ENCODE assay signal across 16 cellular contexts in genomic region chr7:44066494-44067063, GRCh38. TPM values are rescaled to one million over a fixed set of nuclear protein-coding genes. Genes with fewer than 3 reads are reported as not detected.
DNase-seq lines count a peak whose midpoint lies in the region; TF ChIP-seq lines count a peak whose summit lies in the region.
"Had no signal": no experiment of that assay in that cellular context is flagged by ENCODE, and none has a peak within 500 bp of the region (broad histone marks: within the 10 kb centered on the region; RNA-seq: fewer than 3 reads in every experiment).

No MANE protein-coding gene starts in this region.

- H3K27me3 Mint-ChIP-seq in activated T-cell treated with anti-CD3 and anti-CD28 coated beads, Interleukin-2, amount 50 U/mL, for 24 hours, result no peaks in the 10 kb centered on the region
- H3K27me3 Mint-ChIP-seq in osteocyte (ENCODE audit: unreplicated experiment), result no peaks in the 10 kb centered on the region
- H3K27me3 Mint-ChIP-seq: activated CD4-positive, alpha-beta memory T cell treated with anti-CD3 and anti-CD28 coated beads, Interleukin-2, amount 10 ng/mL, durations not matched to agents 7 days and 5 days had no signal

- H3K4me3 ChIP-seq in Peyer's patch (no peak overlapping the region), iPS-15b (ENCODE audit: low read depth, low read length) (peak overlapping the region; percentile 55), spleen (no peak overlapping the region)
- H3K4me3 ChIP-seq: mucosa of descending colon, skin epidermis, vagina had no signal

- H3K4me1 ChIP-seq in Peyer's patch (peaks cover 0 to 27% (median 18%) of the 10 kb centered on the region in 4 donors), iPS-15b (ENCODE audit: control insufficient read depth, insufficient read depth, low read length) (peaks cover 17% of the 10 kb centered on the region), spleen (peaks cover 19 to 82% (median 59%) of the 10 kb centered on the region in 6 donors)

- no peak overlapping the region for H3K27ac ChIP-seq in Peyer's patch
- no peak overlapping the region for H3K27ac ChIP-seq in spleen
- no peak overlapping the region for H3K27ac ChIP-seq in substantia nigra (ENCODE audit: low read depth, low read length, poor library complexity, severe bottlenecking)
- H3K27ac ChIP-seq: skin epidermis, vagina had no signal

- no peak overlapping the region for H3K4me3 Mint-ChIP-seq in activated T-cell treated with anti-CD3 and anti-CD28 coated beads, Interleukin-2, amount 50 U/mL, for 24 hours
- no peak overlapping the region for H3K4me3 Mint-ChIP-seq in osteocyte (ENCODE audit: unreplicated experiment)
- H3K4me3 Mint-ChIP-seq: activated CD4-positive, alpha-beta memory T cell treated with anti-CD3 and anti-CD28 coated beads, Interleukin-2, amount 10 ng/mL, durations not matched to agents 7 days and 5 days had no signal

- H3K36me3 ChIP-seq in Peyer's patch, result peaks cover 0 to 8% (median 0%) of the 10 kb centered on the region in 3 donors
- H3K36me3 ChIP-seq in iPS-15b (ENCODE audit: control insufficient read depth, insufficient read depth, low read length), result peaks cover 6% of the 10 kb centered on the region
- H3K36me3 ChIP-seq in spleen, result peaks cover 0 to 19% (median 9%) of the 10 kb centered on the region in 6 donors

- peaks cover 15% of the 10 kb centered on the region for H3K36me3 Mint-ChIP-seq in activated T-cell treated with anti-CD3 and anti-CD28 coated beads, Interleukin-2, amount 50 U/mL, for 24 hours (ENCODE audit: low read depth)
- H3K36me3 Mint-ChIP-seq in osteocyte (ENCODE audit: unreplicated experiment), result peaks cover 2% of the 10 kb centered on the region

- peak overlapping the region; percentile 73 for H3K27ac Mint-ChIP-seq in activated T-cell treated with anti-CD3 and anti-CD28 coated beads, Interleukin-2, amount 50 U/mL, for 24 hours
- H3K27ac Mint-ChIP-seq in osteocyte (ENCODE audit: unreplicated experiment), result no peak overlapping the region
- H3K27ac Mint-ChIP-seq: activated CD4-positive, alpha-beta memory T cell treated with anti-CD3 and anti-CD28 coated beads, Interleukin-2, amount 10 ng/mL, durations not matched to agents 7 days and 5 days had no signal

- intact Hi-C loops in spleen (cut with DNase I; ENCODE audit: low total_unique reads), result no loop called here

- TF ChIP-seq POLR2A in Peyer's patch (IDR thresholded peaks at IDR 0.05) (no peak), spleen (IDR thresholded peaks at IDR 0.05) (no peak)

- no peak for TF ChIP-seq CTCF in Peyer's patch (IDR thresholded peaks at IDR 0.05)
- no peak for TF ChIP-seq CTCF in spleen (IDR thresholded peaks at IDR 0.05 in 8 of 11, conservative IDR thresholded peaks at IDR 0.05 in 3 of 11)
- no peak for TF ChIP-seq CTCF in osteocyte (IDR thresholded peaks at IDR 0.05)

- peak; percentile 54 for DNase-seq in activated T-cell treated with anti-CD3 and anti-CD28 coated beads, Interleukin-2, amount 50 U/mL, for 24 hours
- DNase-seq in activated T-cell treated with anti-CD3 and anti-CD28 coated beads for 4 hours (no peak), Peyer's patch (peak in 2 of 3 donors; percentile 47 to 50), spleen (peak; percentile 76), substantia nigra (lab: John Stamatoyannopoulos, UW) (no peak), osteocyte (ENCODE audit: extremely low spot score, unreplicated experiment) (no peak), AML-193 (lab: John Stamatoyannopoulos, UW) (no peak)
- DNase-seq: activated CD4-positive, alpha-beta memory T cell treated with anti-CD3 and anti-CD28 coated beads, Interleukin-2, amount 10 ng/mL, durations not matched to agents 7 days and 5 days; mucosa of descending colon; NCI-H1048; NCI-H524 treated with DMSO at 0.1 percent for 48 hours had no signal

- WGBS in spleen, 5 donors, result 64 to 78% (median 72%) methylated on average over 5 to 7 of the region's 7 CpGs

- H3K9me3 ChIP-seq in Peyer's patch (no peaks in the 10 kb centered on the region), iPS-15b (ENCODE audit: control insufficient read depth, insufficient read depth, low read length) (no peaks in the 10 kb centered on the region), spleen (no peaks in the 10 kb centered on the region)
- H3K9me3 ChIP-seq: mucosa of descending colon, vagina had no signal

- H3K9ac ChIP-seq in iPS-15b (ENCODE audit: low read depth, low read length), result no peak overlapping the region

- H3K4me1 Mint-ChIP-seq in activated T-cell treated with anti-CD3 and anti-CD28 coated beads, Interleukin-2, amount 50 U/mL, for 24 hours (ENCODE audit: low read depth), result peaks cover 39% of the 10 kb centered on the region
- peaks cover 3% of the 10 kb centered on the region for H3K4me1 Mint-ChIP-seq in osteocyte (ENCODE audit: unreplicated experiment)

- no peaks in the 10 kb centered on the region for H3K27me3 ChIP-seq in Peyer's patch
- peaks cover 6% of the 10 kb centered on the region for H3K27me3 ChIP-seq in iPS-15b (ENCODE audit: control insufficient read depth, insufficient read depth, low read length)
- H3K27me3 ChIP-seq in spleen (replicated peaks in 1 of 7), result no peaks in the 10 kb centered on the region
- H3K27me3 ChIP-seq: vagina had no signal

- no peaks in the 10 kb centered on the region for H3K9me3 Mint-ChIP-seq in activated T-cell treated with anti-CD3 and anti-CD28 coated beads, Interleukin-2, amount 50 U/mL, for 24 hours
- H3K9me3 Mint-ChIP-seq in osteocyte (ENCODE audit: unreplicated experiment), result no peaks in the 10 kb centered on the region
- H3K9me3 Mint-ChIP-seq: activated CD4-positive, alpha-beta memory T cell treated with anti-CD3 and anti-CD28 coated beads, Interleukin-2, amount 10 ng/mL, durations not matched to agents 7 days and 5 days had no signal

RNA-seq across cellular contexts. Expression of gene PGAM2, which starts 1.2 kb away (rescaled TPM):
- 1 to 10 TPM in 2 of 4 donors, not detected in 2; 1.2 to 4.1 TPM for total RNA-seq in Peyer's patch
- 1 to 10 TPM in 4 of 7 donors, under 1 TPM in 2, not detected in 1; 0.75 to 2.8 (median 1.2) TPM for total RNA-seq in spleen
- 1 to 10 TPM; 1.6 to 4.0 (median 2.6) TPM for polyA plus RNA-seq in spleen
- 0.97 TPM in 1 of 2 replicates, not detected in the other for total RNA-seq in osteocyte
- total RNA-seq: endothelial cell of umbilical vein, SK-MEL-5, vagina had no signal

RNA-seq across cellular contexts. Expression of gene POLM, which starts 15.8 kb away (rescaled TPM):
- total RNA-seq in Peyer's patch, result 100 to 1,000 TPM in 2 of 4 donors, 10 to 100 TPM in 2; 49.5 to 150 (median 90.8) TPM
- total RNA-seq in spleen, result 100 to 1,000 TPM in 1 of 7 donors, 10 to 100 TPM in 6; 42.8 to 104 (median 63.4) TPM
- 10 to 100 TPM; 22.0 to 44.9 (median 30.3) TPM for polyA plus RNA-seq in spleen
- 29.3 and 31.9 TPM in 2 replicates for total RNA-seq in osteocyte

RNA-seq across cellular contexts. Expression of gene DBNL, which starts 22.1 kb away (rescaled TPM):
- total RNA-seq in Peyer's patch (100 to 1,000 TPM; 100 to 303 (median 111) TPM), spleen (100 to 1,000 TPM; 169 to 257 (median 210) TPM), osteocyte (94.5 and 106 TPM in 2 replicates)
- 100 to 1,000 TPM; 118 to 205 (median 134) TPM for polyA plus RNA-seq in spleen

RNA-seq across cellular contexts. Expression of gene AEBP1, which starts 37.6 kb away (rescaled TPM):
- total RNA-seq in Peyer's patch, result 100 to 1,000 TPM in 1 of 4 donors, 10 to 100 TPM in 3; 20.1 to 127 (median 58.0) TPM
- total RNA-seq in spleen, result 100 to 1,000 TPM in 2 of 7 donors, 10 to 100 TPM in 5; 67.5 to 106 (median 88.3) TPM
- polyA plus RNA-seq in spleen, result 10 to 100 TPM; 41.3 to 71.7 (median 49.7) TPM
- total RNA-seq in osteocyte, result 781 and 794 TPM in 2 replicates
- total RNA-seq: SK-MEL-5 had no signal

RNA-seq across cellular contexts. Expression of gene POLD2, which starts 56.8 kb away (rescaled TPM):
- total RNA-seq in Peyer's patch (10 to 100 TPM in 3 of 4 donors, 1 to 10 TPM in 1; 7.4 to 80.9 (median 28.4) TPM), spleen (10 to 100 TPM; 31.9 to 73.0 (median 40.9) TPM), osteocyte (59.2 and 63.0 TPM in 2 replicates)
- 10 to 100 TPM; 53.7 to 79.1 (median 69.4) TPM for polyA plus RNA-seq in spleen

Comparison
In these comparisons a context has a peak if more than half of its experiments do, and no peak if none do; other contexts are left out.
1. DNase-seq: peak in activated T-cell treated with anti-CD3 and anti-CD28 coated beads, Interleukin-2, amount 50 U/mL, for 24 hours (single experiment), Peyer's patch (2 of 3) and spleen (single experiment); none in activated T-cell treated with anti-CD3 and anti-CD28 coated beads for 4 hours (single experiment), substantia nigra (0 of 49), osteocyte (single experiment) and AML-193 (0 of 2).